Comparison of ENCODE assay signal across 8 cellular contexts in genomic region chr10:68330852-68331454, GRCh38. TPM values are rescaled to one million over a fixed set of nuclear protein-coding genes. Genes with fewer than 3 reads are reported as not detected.
DNase-seq lines count a peak whose midpoint lies in the region; ATAC-seq and TF ChIP-seq lines count a peak whose summit lies in the region.

No MANE protein-coding gene starts in this region.

- DNase-seq in NCI-H774 (lab: John Stamatoyannopoulos, UW) (peak; percentile 22), hypothalamus (lab: John Stamatoyannopoulos, UW) (peak in 30 of 51 donors; percentile 8 to 89 (median 38)), gastrocnemius medialis (peak in 1 of 2 donors; percentile 33), NCI-H524 treated with DMSO at 0.1 percent for 48 hours (lab: John Stamatoyannopoulos, UW) (no peak), hepatic stellate cell (ENCODE audit: low spot score) (no peak), iPS-NIHi11 (ENCODE audit: low spot score) (no peak)
- no peak for DNase-seq in activated naive CD8-positive, alpha-beta T cell treated with anti-CD3 and anti-CD28 coated beads, Interleukin-2, amount 50 U/mL, for 24 hours

- peak overlapping the region; percentile 83 for H3K4me3 ChIP-seq in DOHH2 (ENCODE audit: low read length)
- peak overlapping the region; percentile 94 to 98 (median 97) for H3K4me3 ChIP-seq in gastrocnemius medialis

- no peak for ATAC-seq in activated naive CD8-positive, alpha-beta T cell treated with anti-CD3 and anti-CD28 coated beads, Interleukin-2, amount 50 U/mL, for 24 hours
- ATAC-seq in gastrocnemius medialis = no peak

- intact Hi-C loops in gastrocnemius medialis (cut with DNase I; ENCODE audit: low total_unique reads) = loop anchor here (1.0 to 10.0 kb wide), 6 partner anchors 76 to 666 kb away; partner anchors contain the start of genes CCAR1, RUFY2, SIRT1 and SLC25A16

- no peaks in the 10 kb centered on the region for H3K9me2 ChIP-seq in DOHH2 (replicated peaks; ENCODE audit: control insufficient read depth, low read length)

- H3K36me3 ChIP-seq in DOHH2 (ENCODE audit: control insufficient read depth, low read length) = peaks cover 41% of the 10 kb centered on the region
- no peaks in the 10 kb centered on the region for H3K36me3 ChIP-seq in gastrocnemius medialis

- no peaks in the 10 kb centered on the region for H3K27me3 ChIP-seq in DOHH2 (ENCODE audit: control insufficient read depth, low read length)
- H3K27me3 ChIP-seq in gastrocnemius medialis = no peaks in the 10 kb centered on the region

- H3K4me1 ChIP-seq in DOHH2 (ENCODE audit: control insufficient read depth, low read length) (peaks cover 62% of the 10 kb centered on the region), gastrocnemius medialis (peaks cover 37 to 44% of the 10 kb centered on the region in 2 donors)

- peak overlapping the region; percentile 87 for H3K4me2 ChIP-seq in DOHH2 (ENCODE audit: low read length)

- in situ Hi-C loops in gastrocnemius medialis (cut with MboI; ENCODE audit: low sequenced_read_pairs in 4 of 4) = loop anchor here in 2 of 4 donors (25.0 kb wide), 2 partner anchors 269 to 444 kb away; partner anchors contain the start of gene SIRT1 (in 1 of the 2)

- peaks cover 52% of the 10 kb centered on the region for H3K79me2 ChIP-seq in DOHH2 (ENCODE audit: control insufficient read depth, low read length)

- peaks cover 29% of the 10 kb centered on the region for H4K20me1 ChIP-seq in DOHH2 (ENCODE audit: control insufficient read depth, insufficient read depth, low read depth, low read length)

- H3K36me3 Mint-ChIP-seq in activated naive CD8-positive, alpha-beta T cell treated with anti-CD3 and anti-CD28 coated beads, Interleukin-2, amount 50 U/mL, for 24 hours (ENCODE audit: low read depth) = peaks cover 35% of the 10 kb centered on the region

- H3K4me1 Mint-ChIP-seq in activated naive CD8-positive, alpha-beta T cell treated with anti-CD3 and anti-CD28 coated beads, Interleukin-2, amount 50 U/mL, for 24 hours = peaks cover 44% of the 10 kb centered on the region

- H3K27ac ChIP-seq in DOHH2 (ENCODE audit: low read depth, low read length) = peak overlapping the region; percentile 87
- peak overlapping the region; percentile 99 to 100 (median 100) for H3K27ac ChIP-seq in gastrocnemius medialis

- H3K9me3 Mint-ChIP-seq in activated naive CD8-positive, alpha-beta T cell treated with anti-CD3 and anti-CD28 coated beads, Interleukin-2, amount 50 U/mL, for 24 hours = peaks cover 4% of the 10 kb centered on the region

- H3K27ac Mint-ChIP-seq in activated naive CD8-positive, alpha-beta T cell treated with anti-CD3 and anti-CD28 coated beads, Interleukin-2, amount 50 U/mL, for 24 hours = peak overlapping the region; percentile 100

- TF ChIP-seq POLR2A in gastrocnemius medialis (IDR thresholded peaks at IDR 0.05) = no peak

- H3K27me3 Mint-ChIP-seq in activated naive CD8-positive, alpha-beta T cell treated with anti-CD3 and anti-CD28 coated beads, Interleukin-2, amount 50 U/mL, for 24 hours = no peaks in the 10 kb centered on the region

- peaks cover 11% of the 10 kb centered on the region; the same call in 1 of the 2 replicates for H3F3A ChIP-seq in DOHH2 (ENCODE audit: control insufficient read depth, insufficient read depth)

- peak overlapping the region; percentile 99 for H3K4me3 Mint-ChIP-seq in activated naive CD8-positive, alpha-beta T cell treated with anti-CD3 and anti-CD28 coated beads, Interleukin-2, amount 50 U/mL, for 24 hours

- TF ChIP-seq CTCF in DOHH2 (IDR thresholded peaks at IDR 0.05; ENCODE audit: low read depth, low read length, poor library complexity, severe bottlenecking) (no peak), gastrocnemius medialis (IDR thresholded peaks at IDR 0.05 in 4 of 5, conservative IDR thresholded peaks at IDR 0.05 in 1 of 5) (no peak)

- H3K9me3 ChIP-seq in DOHH2 (ENCODE audit: control insufficient read depth, insufficient read depth, low read length) = no peaks in the 10 kb centered on the region
- no peaks in the 10 kb centered on the region for H3K9me3 ChIP-seq in gastrocnemius medialis

RNA-seq across cellular contexts. Expression of gene HNRNPH3, which starts 0.9 kb away (rescaled TPM):
- 10 to 100 TPM; 19.7 to 51.6 (median 25.8) TPM for total RNA-seq in gastrocnemius medialis

RNA-seq across cellular contexts. Expression of gene PBLD, which starts 1.8 kb away (rescaled TPM):
- total RNA-seq in gastrocnemius medialis = 1 to 10 TPM; 1.9 to 4.8 (median 3.0) TPM

Comparison
In these comparisons a context has a peak if more than half of its experiments do, and no peak if none do; other contexts are left out.
1. DNase-seq: peak in NCI-H774 (single experiment) and hypothalamus (30 of 51); none in activated naive CD8-positive, alpha-beta T cell treated with anti-CD3 and anti-CD28 coated beads, Interleukin-2, amount 50 U/mL, for 24 hours (single experiment), NCI-H524 treated with DMSO at 0.1 percent for 48 hours (single experiment), hepatic stellate cell (single experiment) and iPS-NIHi11 (single experiment).